ENCODE assay signal across 1 cellular context in genomic region chr15:35696767-35697231, GRCh38.
TF ChIP-seq lines count a peak whose summit lies in the region.

No MANE protein-coding gene starts in this region.

TF ChIP-seq in WTC11, 78 proteins besides CTCF, POLR2A, EP300 and RAD21 (continued from another document):
- no peak for TF ChIP-seq ZNF425 (CRISPR knock-in tag; conservative IDR thresholded peaks at IDR 0.05)
- no peak for TF ChIP-seq ZNF396 (CRISPR knock-in tag; IDR thresholded peaks at IDR 0.05; ENCODE audit: borderline replicate concordance)
TF ChIP-seq in WTC11: peak in this region for 0.
